In genomic region chr5:96113170-96113939, GRCh38 we compare ENCODE assay signal across 14 cellular contexts.
DNase-seq lines count a peak whose midpoint lies in the region; ATAC-seq and TF ChIP-seq lines count a peak whose summit lies in the region.
"Had no signal": no experiment of that assay in that cellular context is flagged by ENCODE, and none has a peak within 500 bp of the region (broad histone marks: within the 10 kb centered on the region; RNA-seq: fewer than 3 reads in every experiment).

No MANE protein-coding gene starts in this region.

- H3K4me3 ChIP-seq in tibial artery = no peak overlapping the region
- H3K4me3 ChIP-seq: BLaER1, hepatocyte, lung had no signal

- H3K36me3 Mint-ChIP-seq in activated naive CD8-positive, alpha-beta T cell treated with anti-CD3 and anti-CD28 coated beads, Interleukin-2, amount 50 U/mL, for 24 hours (ENCODE audit: low read depth) = no peaks in the 10 kb centered on the region
- H3K36me3 Mint-ChIP-seq in activated naive CD8-positive, alpha-beta T cell treated with anti-CD3 and anti-CD28 coated beads for 36 hours = no peaks in the 10 kb centered on the region
- no peaks in the 10 kb centered on the region for H3K36me3 Mint-ChIP-seq in activated CD4-positive, alpha-beta memory T cell treated with anti-CD3 and anti-CD28 coated beads for 36 hours

- H3K27ac ChIP-seq in tibial artery = peak overlapping the region; percentile 26 to 30
- H3K27ac ChIP-seq: BLaER1, hepatocyte, parathyroid adenoma had no signal

- no peak overlapping the region for H3K27ac Mint-ChIP-seq in activated naive CD8-positive, alpha-beta T cell treated with anti-CD3 and anti-CD28 coated beads, Interleukin-2, amount 50 U/mL, for 24 hours
- no peak overlapping the region for H3K27ac Mint-ChIP-seq in activated naive CD8-positive, alpha-beta T cell treated with anti-CD3 and anti-CD28 coated beads for 36 hours
- no peak overlapping the region for H3K27ac Mint-ChIP-seq in activated CD4-positive, alpha-beta memory T cell treated with anti-CD3 and anti-CD28 coated beads for 36 hours
- H3K27ac Mint-ChIP-seq: endodermal cell had no signal

- no peak overlapping the region for H3K4me3 Mint-ChIP-seq in activated naive CD8-positive, alpha-beta T cell treated with anti-CD3 and anti-CD28 coated beads, Interleukin-2, amount 50 U/mL, for 24 hours
- H3K4me3 Mint-ChIP-seq in activated naive CD8-positive, alpha-beta T cell treated with anti-CD3 and anti-CD28 coated beads for 36 hours = no peak overlapping the region
- H3K4me3 Mint-ChIP-seq in activated CD4-positive, alpha-beta memory T cell treated with anti-CD3 and anti-CD28 coated beads for 36 hours = no peak overlapping the region
- H3K4me3 Mint-ChIP-seq: endodermal cell had no signal

- H3K9me3 ChIP-seq in tibial artery = no peaks in the 10 kb centered on the region
- H3K9me3 ChIP-seq: BLaER1 had no signal

- CTCF ChIA-PET in activated CD4-positive, alpha-beta memory T cell treated with anti-CD3 and anti-CD28 coated beads for 36 hours (lab: Charles Lee) = no interaction called here

- no peaks in the 10 kb centered on the region for H3K9me3 Mint-ChIP-seq in activated naive CD8-positive, alpha-beta T cell treated with anti-CD3 and anti-CD28 coated beads, Interleukin-2, amount 50 U/mL, for 24 hours
- no peaks in the 10 kb centered on the region for H3K9me3 Mint-ChIP-seq in activated naive CD8-positive, alpha-beta T cell treated with anti-CD3 and anti-CD28 coated beads for 36 hours
- H3K9me3 Mint-ChIP-seq in activated CD4-positive, alpha-beta memory T cell treated with anti-CD3 and anti-CD28 coated beads for 36 hours = no peaks in the 10 kb centered on the region

- ATAC-seq in activated naive CD8-positive, alpha-beta T cell treated with anti-CD3 and anti-CD28 coated beads, Interleukin-2, amount 50 U/mL, for 24 hours = peak; percentile 30
- ATAC-seq in left cardiac atrium = peak; percentile 74 to 76
- ATAC-seq in left colon = no peak
- no peak for ATAC-seq in GM18511 (IDR thresholded peaks at IDR 0.05; ENCODE audit: unreplicated experiment)

- peaks cover 23% of the 10 kb centered on the region for H3K4me1 Mint-ChIP-seq in activated naive CD8-positive, alpha-beta T cell treated with anti-CD3 and anti-CD28 coated beads, Interleukin-2, amount 50 U/mL, for 24 hours
- H3K4me1 Mint-ChIP-seq in activated naive CD8-positive, alpha-beta T cell treated with anti-CD3 and anti-CD28 coated beads for 36 hours = peaks cover 6% of the 10 kb centered on the region
- H3K4me1 Mint-ChIP-seq in activated CD4-positive, alpha-beta memory T cell treated with anti-CD3 and anti-CD28 coated beads for 36 hours (ENCODE audit: low read depth) = peaks cover 41% of the 10 kb centered on the region

- H3K27me3 Mint-ChIP-seq in activated naive CD8-positive, alpha-beta T cell treated with anti-CD3 and anti-CD28 coated beads, Interleukin-2, amount 50 U/mL, for 24 hours = peaks cover 3% of the 10 kb centered on the region
- peaks cover 5% of the 10 kb centered on the region for H3K27me3 Mint-ChIP-seq in activated naive CD8-positive, alpha-beta T cell treated with anti-CD3 and anti-CD28 coated beads for 36 hours
- H3K27me3 Mint-ChIP-seq in activated CD4-positive, alpha-beta memory T cell treated with anti-CD3 and anti-CD28 coated beads for 36 hours = peaks cover 4% of the 10 kb centered on the region

- no peak for DNase-seq in activated naive CD8-positive, alpha-beta T cell treated with anti-CD3 and anti-CD28 coated beads, Interleukin-2, amount 50 U/mL, for 24 hours
- no peak for DNase-seq in activated naive CD8-positive, alpha-beta T cell treated with anti-CD3 and anti-CD28 coated beads for 36 hours
- peak; percentile 13 for DNase-seq in activated CD4-positive, alpha-beta memory T cell treated with anti-CD3 and anti-CD28 coated beads for 36 hours
- DNase-seq in left cardiac atrium (no peak), tibial artery (peak in 1 of 2 donors; percentile 73), NOMO-1 treated with DMSO at 0.1 percent for 48 hours (lab: John Stamatoyannopoulos, UW; ENCODE audit: unreplicated experiment) (no peak), left colon (no peak)
- DNase-seq: endodermal cell, NCI-H2029 had no signal

- no peaks in the 10 kb centered on the region for H3K36me3 ChIP-seq in tibial artery
- H3K36me3 ChIP-seq: BLaER1 had no signal

- peaks cover 0 to 27% (median 12%) of the 10 kb centered on the region in 4 donors for H3K4me1 ChIP-seq in tibial artery
- H3K4me1 ChIP-seq: BLaER1, parathyroid adenoma had no signal

- no peak for TF ChIP-seq CTCF in tibial artery (IDR thresholded peaks at IDR 0.05)

- POLR2A ChIA-PET in activated CD4-positive, alpha-beta memory T cell treated with anti-CD3 and anti-CD28 coated beads for 36 hours (lab: Charles Lee) = no interaction called here

- intact Hi-C loops in activated CD4-positive, alpha-beta memory T cell treated with anti-CD3 and anti-CD28 coated beads for 36 hours (cut with micrococcal nuclease) = loop anchor here (1.0 to 10.0 kb wide), 3 partner anchors 34 to 519 kb away; no protein-coding TSS in a partner anchor
- intact Hi-C loops in left cardiac atrium (cut with DNase I) (no loop called here), tibial artery (cut with DNase I; ENCODE audit: low total_unique reads) (no loop called here), left colon (cut with DNase I, micrococcal nuclease) (no loop called here)

- H3K27me3 ChIP-seq in tibial artery = no peaks in the 10 kb centered on the region
- H3K27me3 ChIP-seq: BLaER1, hepatocyte had no signal

Comparison
In these comparisons a context has a peak if more than half of its experiments do, and no peak if none do; other contexts are left out.
1. ATAC-seq: peak in activated naive CD8-positive, alpha-beta T cell treated with anti-CD3 and anti-CD28 coated beads, Interleukin-2, amount 50 U/mL, for 24 hours (single experiment) and left cardiac atrium (2 of 2); none in left colon (single experiment) and GM18511 (single experiment).